Comparison of ENCODE assay signal across 1 cellular context in genomic region chr3:9965200-9965875, GRCh38.
A peak's percentile ranks its signal among the peaks of the same experiment; 100 is the strongest.
TF ChIP-seq lines count a peak whose summit lies in the region.

No MANE protein-coding gene starts in this region.

TF ChIP-seq in K562, 482 proteins besides CTCF, POLR2A, EP300 and RAD21:
- peak; percentile 92 for TF ChIP-seq DACH1 (IDR thresholded peaks at IDR 0.05; ENCODE audit: partially characterized antibody)
- 0 out of 2 replicates have a peak, but pooled peaks have one; percentile 42 for TF ChIP-seq THRB (CRISPR knock-in tag; conservative IDR thresholded peaks at IDR 0.05)
- TF ChIP-seq MAZ (CRISPR knock-in tag; conservative IDR thresholded peaks at IDR 0.05 in 1 of 2, IDR thresholded peaks at IDR 0.05 in 1 of 2): no peak
TF ChIP-seq in K562: peak in this region for 2.
